17 cellular contexts compared by ENCODE assay signal in genomic region chr5:133473291-133473690, GRCh38.
DNase-seq lines count a peak whose midpoint lies in the region; ATAC-seq and TF ChIP-seq lines count a peak whose summit lies in the region.
"Had no signal": no experiment of that assay in that cellular context is flagged by ENCODE, and none has a peak within 500 bp of the region (broad histone marks: within the 10 kb centered on the region; RNA-seq: fewer than 3 reads in every experiment).

No MANE protein-coding gene starts in this region.

- no peak overlapping the region for H2AFZ ChIP-seq in trophoblast cell (ENCODE audit: insufficient read depth, low read length, poor library complexity)

- no peaks in the 10 kb centered on the region for H3K36me3 Mint-ChIP-seq in endodermal cell (ENCODE audit: low read depth)
- no peaks in the 10 kb centered on the region for H3K36me3 Mint-ChIP-seq in stimulated activated naive B cell treated with anti-CD40 and anti-IgM and Interleukin-4, amounts not matched to agents 10 μg/mL and 1 μg/mL and 100 μg/mL, for 72 hours
- H3K36me3 Mint-ChIP-seq: CD8-positive, alpha-beta T cell had no signal

- H3K79me1 ChIP-seq in trophoblast cell (ENCODE audit: low read length), result no peaks in the 10 kb centered on the region

- no peak overlapping the region for H3K4me3 Mint-ChIP-seq in endodermal cell
- H3K4me3 Mint-ChIP-seq in stimulated activated naive B cell treated with anti-CD40 and anti-IgM and Interleukin-4, amounts not matched to agents 10 μg/mL and 1 μg/mL and 100 μg/mL, for 72 hours, result no peak overlapping the region
- H3K4me3 Mint-ChIP-seq: B cell; CD4-positive, alpha-beta T cell; CD8-positive, alpha-beta T cell had no signal

- no peak for ATAC-seq in stimulated activated naive B cell treated with anti-CD40 and anti-IgM and Interleukin-4, amounts not matched to agents 10 μg/mL and 1 μg/mL and 100 μg/mL, for 72 hours (replicated peaks)
- ATAC-seq: A549; CD8-positive, alpha-beta T cell had no signal

- H3K9ac ChIP-seq in endodermal cell (ENCODE audit: extremely low read depth, low read length, poor library complexity, severe bottlenecking) (no peak overlapping the region), trophoblast cell (ENCODE audit: low read length) (no peak overlapping the region)
- H3K9ac ChIP-seq: BLaER1 treated with 17β-estradiol and CSF1 and Interleukin-3, amounts not matched to agents 10 nM and 100 nM had no signal

- H3K4me1 ChIP-seq in endodermal cell (ENCODE audit: control insufficient read depth, insufficient read depth, low read length), result no peaks in the 10 kb centered on the region
- H3K4me1 ChIP-seq in trophoblast cell (ENCODE audit: control insufficient read depth in 1 of 2, insufficient read depth in 2 of 2, low read length in 2 of 2), result peaks cover 3 to 12% of the 10 kb centered on the region in 2 experiments
- no peaks in the 10 kb centered on the region for H3K4me1 ChIP-seq in right atrium auricular region
- H3K4me1 ChIP-seq: A549, Caco-2 had no signal

- no peak overlapping the region for H3K4me2 ChIP-seq in trophoblast cell (ENCODE audit: low read length)
- H3K4me2 ChIP-seq: A549 had no signal

- no peak overlapping the region for H3K23ac ChIP-seq in trophoblast cell (ENCODE audit: low read length)

- no peak overlapping the region for H2AK5ac ChIP-seq in trophoblast cell (ENCODE audit: low read length)

- H2BK12ac ChIP-seq in trophoblast cell (ENCODE audit: low read length), result no peak overlapping the region

- H3K4me3 ChIP-seq in endodermal cell (ENCODE audit: low read length) (peak overlapping the region; percentile 17), trophoblast cell (ENCODE audit: low read depth, low read length) (peak overlapping the region; percentile 8), right atrium auricular region (no peak overlapping the region)
- H3K4me3 ChIP-seq: A549; BLaER1 treated with 17β-estradiol and CSF1 and Interleukin-3, amounts not matched to agents 10 nM and 100 nM had no signal

- H3K9me3 ChIP-seq in endodermal cell (ENCODE audit: control insufficient read depth, low read length), result no peaks in the 10 kb centered on the region
- H3K9me3 ChIP-seq in trophoblast cell (ENCODE audit: insufficient read depth, low read depth, low read length), result peaks cover 2% of the 10 kb centered on the region
- H3K9me3 ChIP-seq in right atrium auricular region, result no peaks in the 10 kb centered on the region
- H3K9me3 ChIP-seq: A549; BLaER1 treated with 17β-estradiol and CSF1 and Interleukin-3, amounts not matched to agents 10 nM and 100 nM; Caco-2 had no signal

- no peak overlapping the region for H2BK120ac ChIP-seq in trophoblast cell (ENCODE audit: insufficient read depth, low read length, poor library complexity)

- no peak overlapping the region for H4K8ac ChIP-seq in trophoblast cell (ENCODE audit: low read depth, low read length)

- no peak overlapping the region for H3K27ac ChIP-seq in endodermal cell (ENCODE audit: low read depth, low read length)
- H3K27ac ChIP-seq in trophoblast cell (ENCODE audit: low read depth, low read length), result no peak overlapping the region
- H3K27ac ChIP-seq in right atrium auricular region, result no peak overlapping the region
- H3K27ac ChIP-seq: 22Rv1; A549; BLaER1 treated with 17β-estradiol and CSF1 and Interleukin-3, amounts not matched to agents 10 nM and 100 nM; C4-2B had no signal

- H3K27me3 ChIP-seq in endodermal cell (ENCODE audit: control insufficient read depth, insufficient read depth, low read length, poor library complexity, severe bottlenecking), result no peaks in the 10 kb centered on the region
- H3K27me3 ChIP-seq in trophoblast cell (ENCODE audit: insufficient read depth, low read length), result no peaks in the 10 kb centered on the region
- H3K27me3 ChIP-seq in right atrium auricular region, result no peaks in the 10 kb centered on the region
- H3K27me3 ChIP-seq: BLaER1 treated with 17β-estradiol and CSF1 and Interleukin-3, amounts not matched to agents 10 nM and 100 nM had no signal

- no peak overlapping the region for H3K18ac ChIP-seq in trophoblast cell (ENCODE audit: low read length)

- H3K27ac Mint-ChIP-seq in endodermal cell, result no peak overlapping the region
- no peak overlapping the region for H3K27ac Mint-ChIP-seq in stimulated activated naive B cell treated with anti-CD40 and anti-IgM and Interleukin-4, amounts not matched to agents 10 μg/mL and 1 μg/mL and 100 μg/mL, for 72 hours
- H3K27ac Mint-ChIP-seq: B cell; CD4-positive, alpha-beta T cell; CD8-positive, alpha-beta T cell had no signal

- H3K79me2 ChIP-seq in trophoblast cell (ENCODE audit: control insufficient read depth, insufficient read depth, low read length, poor library complexity), result no peaks in the 10 kb centered on the region

- H3K36me3 ChIP-seq in endodermal cell (ENCODE audit: control insufficient read depth, insufficient read depth, low read length), result no peaks in the 10 kb centered on the region
- H3K36me3 ChIP-seq in trophoblast cell (ENCODE audit: control insufficient read depth in 1 of 2, insufficient read depth in 2 of 2, low read length in 2 of 2), result no peaks in the 10 kb centered on the region
- H3K36me3 ChIP-seq in right atrium auricular region, result no peaks in the 10 kb centered on the region
- H3K36me3 ChIP-seq: BLaER1 treated with 17β-estradiol and CSF1 and Interleukin-3, amounts not matched to agents 10 nM and 100 nM had no signal

- H4K12ac ChIP-seq in trophoblast cell (ENCODE audit: low read depth, low read length), result no peak overlapping the region

- no peak overlapping the region for H2BK5ac ChIP-seq in trophoblast cell (ENCODE audit: low read depth, low read length, poor library complexity)

- H3K27me3 Mint-ChIP-seq in endodermal cell (ENCODE audit: insufficient read depth), result peaks cover 8% of the 10 kb centered on the region
- H3K27me3 Mint-ChIP-seq in stimulated activated naive B cell treated with anti-CD40 and anti-IgM and Interleukin-4, amounts not matched to agents 10 μg/mL and 1 μg/mL and 100 μg/mL, for 72 hours, result peaks cover 33 to 35% of the 10 kb centered on the region in 2 donors

- H3K14ac ChIP-seq in trophoblast cell (ENCODE audit: low read length), result no peak overlapping the region

- TF ChIP-seq CTCF in endodermal cell (conservative IDR thresholded peaks at IDR 0.05) (no peak), right atrium auricular region (IDR thresholded peaks at IDR 0.05) (no peak)

- 83 to 87% methylated on average over 3 to 8 of the region's 8 CpGs for WGBS in endodermal cell (ENCODE audit: insufficient coverage in 1 of 2, insufficient read length in 1 of 2), 2 experiments
- no CpG with 5 or more reads among the region's 8 CpGs for WGBS in trophoblast cell (ENCODE audit: extremely low coverage, insufficient coverage, insufficient read length)

- H3K4me1 Mint-ChIP-seq in endodermal cell, result peaks cover 22% of the 10 kb centered on the region
- H3K4me1 Mint-ChIP-seq in stimulated activated naive B cell treated with anti-CD40 and anti-IgM and Interleukin-4, amounts not matched to agents 10 μg/mL and 1 μg/mL and 100 μg/mL, for 72 hours, result no peaks in the 10 kb centered on the region
- H3K4me1 Mint-ChIP-seq: B cell had no signal

- DNase-seq in endodermal cell (peak; percentile 35), mesenteric fat pad (ENCODE audit: low spot score) (peak; percentile 60), trophoblast cell (peak; percentile 55 to 70), right atrium auricular region (ENCODE audit: low spot score) (no peak)
- DNase-seq in stimulated activated naive B cell treated with anti-CD40 and anti-IgM and Interleukin-4, amounts not matched to agents 10 μg/mL and 1 μg/mL and 100 μg/mL, for 72 hours, result no peak
- DNase-seq: AML-193; Caco-2; Calu3; CD4-positive, alpha-beta T cell; CD8-positive, alpha-beta T cell; DMS79 treated with DMSO at 0.1 percent for 48 hours; GF-D8 had no signal

- H4K91ac ChIP-seq in trophoblast cell (ENCODE audit: low read depth, low read length), result no peak overlapping the region

- H3K4ac ChIP-seq in trophoblast cell (ENCODE audit: low read depth, low read length), result no peak overlapping the region

- no peaks in the 10 kb centered on the region for H3K9me3 Mint-ChIP-seq in endodermal cell
- H3K9me3 Mint-ChIP-seq in stimulated activated naive B cell treated with anti-CD40 and anti-IgM and Interleukin-4, amounts not matched to agents 10 μg/mL and 1 μg/mL and 100 μg/mL, for 72 hours, result no peaks in the 10 kb centered on the region
- H3K9me3 Mint-ChIP-seq: CD4-positive, alpha-beta T cell; CD8-positive, alpha-beta T cell had no signal

Comparison
In these comparisons a context has a peak if more than half of its experiments do, and no peak if none do; other contexts are left out.
1. DNase-seq: peak in endodermal cell (single experiment), mesenteric fat pad (single experiment) and trophoblast cell (2 of 2); none in stimulated activated naive B cell treated with anti-CD40 and anti-IgM and Interleukin-4, amounts not matched to agents 10 μg/mL and 1 μg/mL and 100 μg/mL, for 72 hours (single experiment) and right atrium auricular region (single experiment).
2. H3K4me3 ChIP-seq: peak in endodermal cell (single experiment) and trophoblast cell (single experiment); none in right atrium auricular region (0 of 2).